ENCODE assay signal across 33 cellular contexts in genomic region chr11:6393989-6394670, GRCh38. TPM values are rescaled to one million over a fixed set of nuclear protein-coding genes. Genes with fewer than 3 reads are reported as not detected.
DNase-seq lines count a peak whose midpoint lies in the region; ATAC-seq and FAIRE-seq lines count a peak whose summit lies in the region.
"Had no signal": no experiment of that assay in that cellular context is flagged by ENCODE, and none has a peak within 500 bp of the region (broad histone marks: within the 10 kb centered on the region; RNA-seq: fewer than 3 reads in every experiment).

No MANE protein-coding gene starts in this region.

- H3K27ac Mint-ChIP-seq in activated T-cell treated with anti-CD3 and anti-CD28 coated beads, Interleukin-2, amount 50 U/mL, for 24 hours = peak overlapping the region; percentile 65
- H3K27ac Mint-ChIP-seq in IgD-negative memory B cell = peak overlapping the region in 2 of 3 donors; percentile 13 to 41
- H3K27ac Mint-ChIP-seq in stimulated activated naive B cell treated with anti-CD40 and anti-IgM and Interleukin-4, amounts not matched to agents 10 μg/mL and 1 μg/mL and 100 μg/mL, for 72 hours = peak overlapping the region; percentile 56
- H3K27ac Mint-ChIP-seq: progenitor cell of endocrine pancreas had no signal

- H3K9me3 Mint-ChIP-seq in activated T-cell treated with anti-CD3 and anti-CD28 coated beads, Interleukin-2, amount 50 U/mL, for 24 hours = no peaks in the 10 kb centered on the region
- H3K9me3 Mint-ChIP-seq in activated T-cell treated with anti-CD3 and anti-CD28 coated beads, Interleukin-2, amount 50 U/mL, for 4 hours = no peaks in the 10 kb centered on the region
- peaks cover 0 to 2% (median 0%) of the 10 kb centered on the region in 3 donors for H3K9me3 Mint-ChIP-seq in IgD-negative memory B cell
- H3K9me3 Mint-ChIP-seq in stimulated activated naive B cell treated with anti-CD40 and anti-IgM and Interleukin-4, amounts not matched to agents 10 μg/mL and 1 μg/mL and 100 μg/mL, for 72 hours = no peaks in the 10 kb centered on the region
- H3K9me3 Mint-ChIP-seq: T-helper 2 cell treated with Interferon-gamma antibody and Interleukin-4, amounts not matched to agents 5 μg/mL and 100 μg/mL, for 36 hours had no signal

- peaks cover 70% of the 10 kb centered on the region for H3K36me3 Mint-ChIP-seq in activated T-cell treated with anti-CD3 and anti-CD28 coated beads, Interleukin-2, amount 50 U/mL, for 24 hours (ENCODE audit: low read depth)
- peaks cover 12% of the 10 kb centered on the region for H3K36me3 Mint-ChIP-seq in activated T-cell treated with anti-CD3 and anti-CD28 coated beads, Interleukin-2, amount 50 U/mL, for 4 hours (ENCODE audit: insufficient read depth)
- peaks cover 6% of the 10 kb centered on the region for H3K36me3 Mint-ChIP-seq in IgD-negative memory B cell
- H3K36me3 Mint-ChIP-seq in stimulated activated naive B cell treated with anti-CD40 and anti-IgM and Interleukin-4, amounts not matched to agents 10 μg/mL and 1 μg/mL and 100 μg/mL, for 72 hours = peaks cover 19 to 24% of the 10 kb centered on the region in 2 donors

- FAIRE-seq in RCC 7860 (lab: Jason Lieb, UNC) = no peak
- FAIRE-seq: A549, keratinocyte had no signal

- H3K4me3 Mint-ChIP-seq in activated T-cell treated with anti-CD3 and anti-CD28 coated beads, Interleukin-2, amount 50 U/mL, for 24 hours = no peak overlapping the region
- H3K4me3 Mint-ChIP-seq in activated T-cell treated with anti-CD3 and anti-CD28 coated beads, Interleukin-2, amount 50 U/mL, for 4 hours = no peak overlapping the region
- peak overlapping the region in 2 of 4 donors; percentile 49 to 81 for H3K4me3 Mint-ChIP-seq in IgD-negative memory B cell
- H3K4me3 Mint-ChIP-seq in stimulated activated naive B cell treated with anti-CD40 and anti-IgM and Interleukin-4, amounts not matched to agents 10 μg/mL and 1 μg/mL and 100 μg/mL, for 72 hours = no peak overlapping the region
- H3K4me3 Mint-ChIP-seq: T-helper 2 cell treated with Interferon-gamma antibody and Interleukin-4, amounts not matched to agents 5 μg/mL and 100 μg/mL, for 36 hours had no signal

- DNase-seq in activated T-cell treated with anti-CD3 and anti-CD28 coated beads, Interleukin-2, amount 50 U/mL, for 24 hours = no peak
- no peak for DNase-seq in activated T-cell treated with anti-CD3 and anti-CD28 coated beads, Interleukin-2, amount 50 U/mL, for 4 hours
- DNase-seq in cerebellum (ENCODE audit: low spot score) (peak; percentile 79), activated gamma-delta T cell treated with Interleukin-2 at 50 U/mL for 16 hours (no peak), RCC 7860 (ENCODE audit: low spot score) (no peak)
- no peak for DNase-seq in stimulated activated naive B cell treated with anti-CD40 and anti-IgM and Interleukin-4, amounts not matched to agents 10 μg/mL and 1 μg/mL and 100 μg/mL, for 72 hours
- DNase-seq: activated naive CD4-positive, alpha-beta T cell; activated T-cell treated with anti-CD3 and anti-CD28 coated beads, Interleukin-2, amount 50 U/mL, for 48 hours; amygdala; BE2C; COR-L47; DMS79; foreskin fibroblast; GDM1; heart left ventricle; Karpas-422; left ventricle myocardium superior; mesendoderm; NCI-H2081; NCI-H2227 treated with DMSO at 0.1 percent for 48 hours; NCI-H69; PC-3; right lobe of liver; spleen; stimulated activated CD4-positive, alpha-beta T cell treated with anti-CD3 and anti-CD28 coated beads, Interleukin-2, amount 100 ng/mL, for 24 hours; stomach had no signal

- no peaks in the 10 kb centered on the region for H3K27me3 Mint-ChIP-seq in activated T-cell treated with anti-CD3 and anti-CD28 coated beads, Interleukin-2, amount 50 U/mL, for 24 hours
- no peaks in the 10 kb centered on the region for H3K27me3 Mint-ChIP-seq in activated T-cell treated with anti-CD3 and anti-CD28 coated beads, Interleukin-2, amount 50 U/mL, for 4 hours (ENCODE audit: low read depth)
- no peaks in the 10 kb centered on the region for H3K27me3 Mint-ChIP-seq in IgD-negative memory B cell
- H3K27me3 Mint-ChIP-seq in stimulated activated naive B cell treated with anti-CD40 and anti-IgM and Interleukin-4, amounts not matched to agents 10 μg/mL and 1 μg/mL and 100 μg/mL, for 72 hours = no peaks in the 10 kb centered on the region
- H3K27me3 Mint-ChIP-seq: progenitor cell of endocrine pancreas had no signal

- ATAC-seq in activated T-cell treated with anti-CD3 and anti-CD28 coated beads, Interleukin-2, amount 50 U/mL, for 4 hours = no peak
- ATAC-seq in stimulated activated naive B cell treated with anti-CD40 and anti-IgM and Interleukin-4, amounts not matched to agents 10 μg/mL and 1 μg/mL and 100 μg/mL, for 72 hours (replicated peaks) = no peak
- no peak for ATAC-seq in HG02870 (IDR thresholded peaks at IDR 0.05; ENCODE audit: unreplicated experiment)
- ATAC-seq: A549, heart left ventricle, left ventricle myocardium superior, PC-3, right lobe of liver, Right ventricle myocardium inferior had no signal

- peaks cover 74% of the 10 kb centered on the region for H3K4me1 Mint-ChIP-seq in activated T-cell treated with anti-CD3 and anti-CD28 coated beads, Interleukin-2, amount 50 U/mL, for 24 hours (ENCODE audit: low read depth)
- H3K4me1 Mint-ChIP-seq in activated T-cell treated with anti-CD3 and anti-CD28 coated beads, Interleukin-2, amount 50 U/mL, for 4 hours (ENCODE audit: low read depth) = peaks cover 58% of the 10 kb centered on the region
- H3K4me1 Mint-ChIP-seq in IgD-negative memory B cell = peaks cover 7 to 20% (median 17%) of the 10 kb centered on the region in 3 donors
- peaks cover 26 to 39% of the 10 kb centered on the region in 2 donors for H3K4me1 Mint-ChIP-seq in stimulated activated naive B cell treated with anti-CD40 and anti-IgM and Interleukin-4, amounts not matched to agents 10 μg/mL and 1 μg/mL and 100 μg/mL, for 72 hours

RNA-seq across cellular contexts. Expression of gene SMPD1, which starts 3.9 kb away (rescaled TPM):
- total RNA-seq in activated T-cell treated with anti-CD3 and anti-CD28 coated beads, Interleukin-2, amount 50 U/mL, for 4 hours = 10 to 100 TPM; 13.1 to 18.2 (median 16.3) TPM
- polyA plus RNA-seq in IgD-negative memory B cell = 4.9 TPM
- total RNA-seq in cerebellum = 11.5 TPM

RNA-seq across cellular contexts. Expression of gene APBB1, which starts 24.8 kb away (rescaled TPM):
- 10 to 100 TPM; 25.7 to 34.5 (median 27.9) TPM for total RNA-seq in activated T-cell treated with anti-CD3 and anti-CD28 coated beads, Interleukin-2, amount 50 U/mL, for 4 hours
- 21.4 TPM for polyA plus RNA-seq in IgD-negative memory B cell
- total RNA-seq in cerebellum = 139 TPM

RNA-seq across cellular contexts. Expression of gene HPX, which starts 46.7 kb away (rescaled TPM):
- total RNA-seq in activated T-cell treated with anti-CD3 and anti-CD28 coated beads, Interleukin-2, amount 50 U/mL, for 4 hours = 1 to 10 TPM in 1 of 3 donors, under 1 TPM in 2; 0.71 to 2.0 (median 0.96) TPM
- 0.46 TPM for polyA plus RNA-seq in IgD-negative memory B cell
- total RNA-seq in cerebellum = 4.4 TPM
- total RNA-seq: left ventricle myocardium superior, Right ventricle myocardium inferior had no signal
